ENCODE assay signal across 8 cellular contexts in genomic region chr12:68863886-68864454, GRCh38. TPM values are rescaled to one million over a fixed set of nuclear protein-coding genes. Genes with fewer than 3 reads are reported as not detected.
DNase-seq lines count a peak whose midpoint lies in the region; ATAC-seq and TF ChIP-seq lines count a peak whose summit lies in the region.
"Not testable (repeated sequence)": the region's sequence is repeated elsewhere in the genome, so short reads cannot be mapped to it uniquely, and the experiment has no call there.

No MANE protein-coding gene starts in this region.

- not testable (repeated sequence) for H3K4me3 ChIP-seq in DND-41 (ENCODE audit: low read depth in 1 of 2, low read length in 2 of 2); LNCaP clone FGC (ENCODE audit: low read depth, low read length); mesenchymal stem cell (ENCODE audit: insufficient read depth in 1 of 2, low read depth in 1 of 2, low read length in 2 of 2); transverse colon

- not testable (repeated sequence) for H3K9me3 ChIP-seq in DND-41 (ENCODE audit: insufficient read depth, low read length, severe bottlenecking); mesenchymal stem cell (ENCODE audit: control insufficient read depth, low read length); transverse colon

- H4K91ac ChIP-seq in mesenchymal stem cell (ENCODE audit: low read length) = not testable (repeated sequence)

- not testable (repeated sequence) for H2BK120ac ChIP-seq in mesenchymal stem cell (ENCODE audit: low read depth, low read length)

- not testable (repeated sequence) for H4K8ac ChIP-seq in mesenchymal stem cell (ENCODE audit: low read length)

- H2AFZ ChIP-seq in DND-41 (ENCODE audit: low read depth, low read length); mesenchymal stem cell (ENCODE audit: low read depth, low read length): not testable (repeated sequence)

- in situ Hi-C loops in transverse colon (cut with MboI; ENCODE audit: low pct_ligation_motif_present in 1 of 4, low pct_unique_long_range_greater_than_20kb in 1 of 4, low sequenced_read_pairs in 3 of 4) = loop anchor here in 1 of 4 donors (25.0 kb wide), 2 partner anchors 198 to 398 kb away; no protein-coding TSS in a partner anchor

- H3K27me3 ChIP-seq in DND-41 (ENCODE audit: insufficient read depth, low read length, poor library complexity) = peaks cover 16% of the 10 kb centered on the region
- H3K27me3 ChIP-seq in mesenchymal stem cell (ENCODE audit: control insufficient read depth in 1 of 2, insufficient read depth in 1 of 2, low read length in 2 of 2); transverse colon: not testable (repeated sequence)

- not testable (repeated sequence) for H3K79me1 ChIP-seq in mesenchymal stem cell (replicated peaks; ENCODE audit: low read length, poor library complexity, severe bottlenecking)

- not testable (repeated sequence) for H3K4me1 ChIP-seq in DND-41 (ENCODE audit: insufficient read depth, low read length); mesenchymal stem cell (ENCODE audit: control insufficient read depth, insufficient read depth, low read depth, low read length); transverse colon

- not testable (repeated sequence) for H2BK12ac ChIP-seq in mesenchymal stem cell (ENCODE audit: low read length in 2 of 2)

- not testable (repeated sequence) for DNase-seq in DND-41, transverse colon
- peak; percentile 44 for DNase-seq in H4 (ENCODE audit: low spot score)
- DNase-seq in LNCaP clone FGC (ENCODE audit: low read depth) = peak; percentile 42
- DNase-seq in NCI-H748 treated with DMSO at 0.1 percent for 48 hours (lab: John Stamatoyannopoulos, UW) = peak; percentile 44
- DNase-seq in activated CD4-positive, alpha-beta T cell treated with anti-CD3 and anti-CD28 coated beads for 4 hours = peak; percentile 5 to 10
- peak; percentile 41 to 62 for DNase-seq in erythroblast (lab: John Stamatoyannopoulos, UW)
- DNase-seq in mesenchymal stem cell = peak; percentile 42

- H3K14ac ChIP-seq in mesenchymal stem cell (ENCODE audit: low read length in 2 of 2) = not testable (repeated sequence)

- H3K27ac ChIP-seq in DND-41 (ENCODE audit: low read length); mesenchymal stem cell (ENCODE audit: low read length, poor library complexity, severe bottlenecking); transverse colon: not testable (repeated sequence)

- H3K18ac ChIP-seq in mesenchymal stem cell (ENCODE audit: low read depth in 1 of 2, low read length in 2 of 2) = not testable (repeated sequence)

- H3K4me2 ChIP-seq in DND-41 (ENCODE audit: insufficient read depth, low read length) = peak overlapping the region; percentile 22; the same call in 1 of the 2 replicates
- not testable (repeated sequence) for H3K4me2 ChIP-seq in mesenchymal stem cell (ENCODE audit: low read length, poor library complexity, severe bottlenecking)

- 84% methylated on average over 5 of the region's 8 CpGs for WGBS in mesenchymal stem cell
- 72 to 92% methylated on average over 5 to 8 of the region's 8 CpGs for WGBS in transverse colon (ENCODE audit: low coverage in 1 of 2), 2 donors

- TF ChIP-seq CTCF in DND-41 (IDR thresholded peaks at IDR 0.05; ENCODE audit: borderline replicate concordance, extremely low read depth, low read length, poor library complexity, severe bottlenecking) (peak; percentile 70), LNCaP clone FGC (IDR thresholded peaks at IDR 0.05; ENCODE audit: control insufficient read depth, extremely low read depth, insufficient read depth) (peak; percentile 73), transverse colon (IDR thresholded peaks at IDR 0.05) (peak; percentile 46 to 58 (median 53))

- not testable (repeated sequence) for TF ChIP-seq EP300 in transverse colon (IDR thresholded peaks at IDR 0.05; ENCODE audit: low read depth)

- H4K20me1 ChIP-seq in DND-41 (ENCODE audit: insufficient read depth, low read length) = not testable (repeated sequence)

- peak; percentile 66 for ATAC-seq in DND-41 (ENCODE audit: insufficient read depth, low read depth)

- H3K36me3 ChIP-seq in DND-41 (ENCODE audit: insufficient read depth, low read length); mesenchymal stem cell (ENCODE audit: control insufficient read depth in 1 of 2, insufficient read depth in 2 of 2, low read depth in 1 of 2, low read length in 2 of 2); transverse colon: not testable (repeated sequence)

- TF ChIP-seq POLR2A in erythroblast (IDR thresholded peaks at IDR 0.05; ENCODE audit: low read length); transverse colon (IDR thresholded peaks at IDR 0.05): not testable (repeated sequence)

- H3K4ac ChIP-seq in mesenchymal stem cell (ENCODE audit: low read depth in 1 of 2, low read length in 2 of 2) = not testable (repeated sequence)

- not testable (repeated sequence) for H2AK5ac ChIP-seq in mesenchymal stem cell (ENCODE audit: low read length, severe bottlenecking)

- H2BK5ac ChIP-seq in mesenchymal stem cell (ENCODE audit: low read depth, low read length, poor library complexity, severe bottlenecking) = not testable (repeated sequence)

- H2BK15ac ChIP-seq in mesenchymal stem cell (ENCODE audit: low read depth, poor library complexity, severe bottlenecking) = not testable (repeated sequence)

- H3K79me2 ChIP-seq in DND-41 (ENCODE audit: insufficient read depth, low read length) = not testable (repeated sequence)

- H3K23ac ChIP-seq in mesenchymal stem cell (ENCODE audit: low read length in 2 of 2) = not testable (repeated sequence)

- intact Hi-C loops in transverse colon (cut with DNase I; ENCODE audit: low total_unique reads) = not testable (repeated sequence)

- H3K9ac ChIP-seq in DND-41 (ENCODE audit: low read depth, low read length) = not testable (repeated sequence)
- H3K9ac ChIP-seq in mesenchymal stem cell (ENCODE audit: low read length) = peak overlapping the region; percentile 38

RNA-seq across cellular contexts. Expression of gene MDM2, which starts 56.0 kb away (rescaled TPM):
- total RNA-seq in H4 (2014; rRNA removed; shearing (Covaris generic)) = 41.9 and 110 TPM in 2 replicates
- 95.3 TPM for polyA plus RNA-seq in mesenchymal stem cell (2013, experiment 1 of 2)
- 102 TPM for polyA plus RNA-seq in mesenchymal stem cell (2013, experiment 2 of 2)
- 100 to 1,000 TPM in 3 of 4 donors, 10 to 100 TPM in 1; 45.7 to 291 (median 220) TPM for total RNA-seq in transverse colon
